In genomic region chr10:124543146-124543545, GRCh38 we compare ENCODE assay signal across 19 cellular contexts.
A peak's percentile ranks its signal among the peaks of the same experiment; 100 is the strongest.
DNase-seq lines count a peak whose midpoint lies in the region; ATAC-seq, FAIRE-seq and TF ChIP-seq lines count a peak whose summit lies in the region.
"Had no signal": no experiment of that assay in that cellular context is flagged by ENCODE, and none has a peak within 500 bp of the region (broad histone marks: within the 10 kb centered on the region; RNA-seq: fewer than 3 reads in every experiment).

No MANE protein-coding gene starts in this region.

- TF ChIP-seq RAD21 in H1 (IDR thresholded peaks at IDR 0.05 in 1 of 2, conservative IDR thresholded peaks at IDR 0.05 in 1 of 2; ENCODE audit: low read depth in 2 of 2, low read length in 2 of 2): no peak

- H3K27me3 ChIP-seq in H1 (replicated peaks in 1 of 4; ENCODE audit: control insufficient read depth in 3 of 4, extremely low read depth in 1 of 4, insufficient read depth in 3 of 4, low read length in 3 of 4): no peaks in the 10 kb centered on the region

- H2AFZ ChIP-seq in H1 (ENCODE audit: low read length): no peak overlapping the region

- H3K4me2 ChIP-seq in H1 (ENCODE audit: insufficient read depth in 1 of 2, low read depth in 2 of 2, low read length in 2 of 2): no peak overlapping the region

- POLR2A ChIA-PET in H1 (lab: Charles Lee; ENCODE audit: partially characterized antibody): no interaction called here

- no peak for TF ChIP-seq CTCF in H1 (IDR thresholded peaks at IDR 0.05; ENCODE audit: control extremely low read depth in 1 of 3, insufficient read depth in 1 of 3, low read depth in 1 of 3, low read length in 3 of 3)

- no peak overlapping the region for H3K23ac ChIP-seq in H1 (ENCODE audit: insufficient read length)

- peaks cover 0 to 5% (median 0%) of the 10 kb centered on the region in 4 experiments; a peak in 3 of 7 replicates for H3K4me1 ChIP-seq in H1 (replicated peaks in 1 of 4; ENCODE audit: control insufficient read depth in 3 of 4, insufficient read depth in 4 of 4, low read length in 3 of 4)
- H3K4me1 ChIP-seq: HAP-1 had no signal

- DNase-seq in Right ventricle myocardium inferior (ENCODE audit: missing footprints): peak; percentile 57
- DNase-seq in Right ventricle myocardium superior: no peak
- DNase-seq in H1 (ENCODE audit: low read depth in 1 of 2, low spot score in 2 of 2): no peak
- no peak for DNase-seq in COLO668 (lab: John Stamatoyannopoulos, UW; ENCODE audit: unreplicated experiment)
- DNase-seq in putamen (ENCODE audit: low spot score): no peak
- no peak for DNase-seq in GM19240 (ENCODE audit: insufficient read length, low spot score)
- DNase-seq: 8988T; AML-193; CD4-positive, alpha-beta memory T cell; COR-L47; DMS153; DMS79 treated with DMSO at 0.1 percent for 48 hours; GDM1 had no signal

- H3K27me3 Mint-ChIP-seq in IgD-negative memory B cell: no peaks in the 10 kb centered on the region
- H3K27me3 Mint-ChIP-seq in stimulated activated memory B cell treated with anti-CD40 and anti-IgM and Interleukin-4, amounts not matched to agents 10 μg/mL and 1 μg/mL and 100 μg/mL, for 72 hours: no peaks in the 10 kb centered on the region
- H3K27me3 Mint-ChIP-seq: CD4-positive, alpha-beta memory T cell had no signal

- H3K23me2 ChIP-seq in H1 (ENCODE audit: low read depth, low read length): no peaks in the 10 kb centered on the region

- ATAC-seq in Right ventricle myocardium inferior (no peak), Right ventricle myocardium superior (ENCODE audit: poor library complexity) (no peak)
- ATAC-seq in stimulated activated memory B cell treated with anti-CD40 and anti-IgM and Interleukin-4, amounts not matched to agents 10 μg/mL and 1 μg/mL and 100 μg/mL, for 72 hours: no peak
- ATAC-seq: HepG2 had no signal

- H3K9ac ChIP-seq in H1 (replicated peaks in 1 of 4; ENCODE audit: extremely low read depth in 1 of 4, low read depth in 3 of 4, low read length in 3 of 4): no peak overlapping the region; a peak in 1 of 7 replicates

- no peak overlapping the region for H3K4me3 ChIP-seq in H1 (ENCODE audit: extremely low read depth in 1 of 4, insufficient read depth in 2 of 4, low read depth in 3 of 4, low read length in 4 of 4)
- H3K4me3 ChIP-seq: HAP-1 had no signal

- no peak overlapping the region for H4K5ac ChIP-seq in H1 (ENCODE audit: insufficient read length, low read depth, low read length)

- H2BK5ac ChIP-seq in H1 (ENCODE audit: low read depth, low read length): no peak overlapping the region; the same call in 1 of the 2 replicates

- no peak for TF ChIP-seq POLR2A in H1 (IDR thresholded peaks at IDR 0.05; ENCODE audit: control extremely low read depth in 1 of 2, low read depth in 2 of 2, low read length in 2 of 2)

- peak overlapping the region; percentile 64; the same call in 1 of the 2 replicates for H4K8ac ChIP-seq in H1 (ENCODE audit: extremely low read depth, insufficient read depth, low read length)

- WGBS in H1 (ENCODE audit: extremely low coverage in 1 of 2, insufficient coverage in 1 of 2, insufficient read length in 1 of 2, insufficient replicate concordance in 2 of 2, low coverage in 1 of 2, low lambda C conversion rate in 2 of 2, missing lambda C conversion rate in 1 of 2), 2 experiments: 94% methylated on average over 13 of the region's 13 CpGs; no CpG with 5 or more reads in 1 of the 2 experiments

- no peak for FAIRE-seq in H1 (lab: Jason Lieb, UNC)
- FAIRE-seq: D721Med, HepG2 had no signal

- no peak for TF ChIP-seq EP300 in H1 (IDR thresholded peaks at IDR 0.05; ENCODE audit: borderline replicate concordance in 1 of 2, low read depth in 2 of 2, low read length in 2 of 2)

- no peak overlapping the region for H2AK5ac ChIP-seq in H1 (ENCODE audit: low read depth, low read length)

- CTCF ChIA-PET in H1 (lab: Charles Lee; ENCODE audit: partially characterized antibody): interaction anchor here (0.9 to 38.0 kb wide), 3 partner anchors 5 to 200 kb away, joined by 3 to 681 read pairs (median 681); no protein-coding TSS in a partner anchor

- no peak overlapping the region for H3K14ac ChIP-seq in H1 (ENCODE audit: insufficient read length)

- H2BK20ac ChIP-seq in H1 (ENCODE audit: low read length): no peak overlapping the region

- peaks cover 0 to 1% of the 10 kb centered on the region in 2 experiments for H4K20me1 ChIP-seq in H1 (replicated peaks in 1 of 2; ENCODE audit: control insufficient read depth in 1 of 2, insufficient read depth in 2 of 2, low read length in 2 of 2)

- peaks cover 32 to 60% (median 35%) of the 10 kb centered on the region in 3 donors for H3K4me1 Mint-ChIP-seq in IgD-negative memory B cell
- peaks cover 74% of the 10 kb centered on the region for H3K4me1 Mint-ChIP-seq in stimulated activated memory B cell treated with anti-CD40 and anti-IgM and Interleukin-4, amounts not matched to agents 10 μg/mL and 1 μg/mL and 100 μg/mL, for 72 hours

- no peaks in the 10 kb centered on the region for H3K79me1 ChIP-seq in H1 (ENCODE audit: low read depth, low read length)

- intact Hi-C loops in Right ventricle myocardium inferior (cut with DNase I) (loop anchor here (5.0 kb wide), 1 partner anchor 79 kb away; no protein-coding TSS in a partner anchor), Right ventricle myocardium superior (cut with DNase I) (loop anchor here (5.0 kb wide), 1 partner anchor 79 kb away; no protein-coding TSS in a partner anchor)

- no peaks in the 10 kb centered on the region for H3K9me3 ChIP-seq in H1 (ENCODE audit: insufficient read depth in 2 of 2, low read depth in 1 of 2, low read length in 1 of 2)
- H3K9me3 ChIP-seq: HAP-1 had no signal

- peak overlapping the region in 1 of 4 donors; percentile 60 for H3K4me3 Mint-ChIP-seq in IgD-negative memory B cell
- H3K4me3 Mint-ChIP-seq in stimulated activated memory B cell treated with anti-CD40 and anti-IgM and Interleukin-4, amounts not matched to agents 10 μg/mL and 1 μg/mL and 100 μg/mL, for 72 hours: no peak overlapping the region
- H3K4me3 Mint-ChIP-seq: CD4-positive, alpha-beta memory T cell had no signal

- H4K91ac ChIP-seq in H1 (replicated peaks; ENCODE audit: insufficient read length, low read length): no peak overlapping the region

- no peak overlapping the region for H2BK12ac ChIP-seq in H1 (ENCODE audit: low read depth, low read length)

- no peaks in the 10 kb centered on the region for H3K79me2 ChIP-seq in H1 (ENCODE audit: control insufficient read depth in 1 of 2, insufficient read depth in 2 of 2, low read length in 2 of 2)

- no peak overlapping the region for H2BK120ac ChIP-seq in H1 (replicated peaks; ENCODE audit: low read depth, low read length)

- H3K36me3 Mint-ChIP-seq in IgD-negative memory B cell: peaks cover 2% of the 10 kb centered on the region
- no peaks in the 10 kb centered on the region for H3K36me3 Mint-ChIP-seq in stimulated activated memory B cell treated with anti-CD40 and anti-IgM and Interleukin-4, amounts not matched to agents 10 μg/mL and 1 μg/mL and 100 μg/mL, for 72 hours
- H3K36me3 Mint-ChIP-seq: CD4-positive, alpha-beta memory T cell had no signal

- no peak overlapping the region for H3K4ac ChIP-seq in H1 (replicated peaks; ENCODE audit: insufficient read length, low read depth, low read length)

- peak overlapping the region in 2 of 3 donors; percentile 18 to 63 for H3K27ac Mint-ChIP-seq in IgD-negative memory B cell
- peak overlapping the region; percentile 62 for H3K27ac Mint-ChIP-seq in stimulated activated memory B cell treated with anti-CD40 and anti-IgM and Interleukin-4, amounts not matched to agents 10 μg/mL and 1 μg/mL and 100 μg/mL, for 72 hours
- H3K27ac Mint-ChIP-seq: CD4-positive, alpha-beta memory T cell had no signal

- H3K9me3 Mint-ChIP-seq in IgD-negative memory B cell: no peaks in the 10 kb centered on the region
- no peaks in the 10 kb centered on the region for H3K9me3 Mint-ChIP-seq in stimulated activated memory B cell treated with anti-CD40 and anti-IgM and Interleukin-4, amounts not matched to agents 10 μg/mL and 1 μg/mL and 100 μg/mL, for 72 hours
- H3K9me3 Mint-ChIP-seq: CD4-positive, alpha-beta memory T cell had no signal

- no peak overlapping the region for H2BK15ac ChIP-seq in H1 (ENCODE audit: low read length)

- no peak overlapping the region for H3K56ac ChIP-seq in H1 (replicated peaks; ENCODE audit: insufficient read length, low read depth, low read length)

- H3K27ac ChIP-seq in H1 (ENCODE audit: low read depth, low read length): no peak overlapping the region
- H3K27ac ChIP-seq: C4-2B had no signal

- H3K36me3 ChIP-seq in H1 (ENCODE audit: control insufficient read depth in 2 of 4, insufficient read depth in 4 of 4, low read length in 3 of 4): no peaks in the 10 kb centered on the region
- H3K36me3 ChIP-seq: HAP-1 had no signal

- H3K18ac ChIP-seq in H1 (ENCODE audit: extremely low read depth, low read length): no peak overlapping the region

TF ChIP-seq in H1, 55 proteins besides CTCF, POLR2A, EP300 and RAD21:
- TF ChIP-seq KDM1A (IDR thresholded peaks at IDR 0.05; ENCODE audit: borderline replicate concordance, low read length) (no peak), SP2 (IDR thresholded peaks at IDR 0.05; ENCODE audit: low read length) (no peak), KDM5A (IDR thresholded peaks at IDR 0.05; ENCODE audit: low read length) (no peak), HDAC6 (IDR thresholded peaks at IDR 0.05; ENCODE audit: low read depth, low read length) (no peak), SIX5 (IDR thresholded peaks at IDR 0.05; ENCODE audit: low read depth, low read length) (no peak), POU5F1 (IDR thresholded peaks at IDR 0.05; ENCODE audit: low read depth, low read length) (no peak), CBX5 (IDR thresholded peaks at IDR 0.05; ENCODE audit: low read depth, low read length) (no peak), CREB1 (IDR thresholded peaks at IDR 0.05) (no peak), PHF8 (conservative IDR thresholded peaks at IDR 0.05; ENCODE audit: low read depth, low read length) (no peak), ATF3 (IDR thresholded peaks at IDR 0.05; ENCODE audit: insufficient read depth, low read depth, low read length) (no peak), KDM4A (IDR thresholded peaks at IDR 0.05; ENCODE audit: low read depth, low read length, severe bottlenecking) (no peak), MAFK (IDR thresholded peaks at IDR 0.05; ENCODE audit: low read depth, low read length) (no peak), CHD1 (IDR thresholded peaks at IDR 0.05; ENCODE audit: low read depth, low read length) (no peak), NRF1 (IDR thresholded peaks at IDR 0.05; ENCODE audit: low read depth, low read length) (no peak), GABPA (IDR thresholded peaks at IDR 0.05; ENCODE audit: borderline replicate concordance, insufficient read depth, low read length) (no peak), CEBPB (IDR thresholded peaks at IDR 0.05; ENCODE audit: low read depth, low read length) (no peak)
TF ChIP-seq in H1: peak in this region for 0.
